24 cellular contexts compared by ENCODE assay signal in the genomic region with DNA sequence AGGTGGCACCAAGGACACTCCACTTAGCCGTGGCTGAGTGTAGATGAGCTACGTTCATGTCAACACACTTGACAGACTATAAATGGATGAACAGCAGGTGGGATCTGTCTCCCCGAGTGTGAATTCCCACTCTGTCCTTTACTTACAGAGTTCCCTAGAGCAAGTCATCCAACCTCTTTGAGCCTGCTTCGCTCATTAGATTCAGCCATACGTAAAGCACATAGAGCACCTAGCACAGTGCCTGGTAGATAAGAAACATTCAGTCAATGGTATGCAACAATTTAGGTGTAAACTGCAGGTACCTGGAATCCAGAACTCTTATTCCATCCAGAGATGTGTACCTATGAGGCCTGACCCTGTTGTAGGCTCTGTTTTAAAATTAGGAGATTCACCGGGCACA.
DNase-seq lines count a peak whose midpoint lies in the region; ATAC-seq and TF ChIP-seq lines count a peak whose summit lies in the region.
"Had no signal": no experiment of that assay in that cellular context is flagged by ENCODE, and none has a peak within 500 bp of the region (broad histone marks: within the 10 kb centered on the region; RNA-seq: fewer than 3 reads in every experiment).

No MANE protein-coding gene starts in this region.

- no peak for ATAC-seq in activated CD4-positive, alpha-beta T cell treated with anti-CD3 and anti-CD28 coated beads for 36 hours
- ATAC-seq: GM12878 had no signal

- intact Hi-C loops in esophagus muscularis mucosa (cut with DNase I): no loop called here
- intact Hi-C loops in activated CD4-positive, alpha-beta T cell treated with anti-CD3 and anti-CD28 coated beads for 36 hours (cut with DNase I, micrococcal nuclease): no loop called here

- no peak overlapping the region for H3K27ac Mint-ChIP-seq in type B pancreatic cell
- H3K27ac Mint-ChIP-seq in activated CD4-positive, alpha-beta T cell treated with anti-CD3 and anti-CD28 coated beads for 36 hours: no peak overlapping the region
- H3K27ac Mint-ChIP-seq: CD4-positive, alpha-beta memory T cell; CD4-positive, CD25-positive, alpha-beta regulatory T cell; CD8-positive, alpha-beta memory T cell had no signal

- H3K36me3 Mint-ChIP-seq in type B pancreatic cell: no peaks in the 10 kb centered on the region
- no peaks in the 10 kb centered on the region for H3K36me3 Mint-ChIP-seq in activated CD4-positive, alpha-beta T cell treated with anti-CD3 and anti-CD28 coated beads for 36 hours (ENCODE audit: low read depth)
- H3K36me3 Mint-ChIP-seq: CD14-positive monocyte; CD4-positive, alpha-beta memory T cell; CD8-positive, alpha-beta memory T cell had no signal

- CTCF ChIA-PET in activated CD4-positive, alpha-beta T cell treated with anti-CD3 and anti-CD28 coated beads for 36 hours (lab: Charles Lee): no interaction called here

- H3K9me3 ChIP-seq in esophagus muscularis mucosa: peaks cover 0 to 4% (median 0%) of the 10 kb centered on the region in 4 donors
- H3K9me3 ChIP-seq: BE2C had no signal

- DNase-seq in coronary artery (ENCODE audit: low spot score) (peak; percentile 16), esophagus muscularis mucosa (ENCODE audit: extremely low spot score) (peak; percentile 75), type B pancreatic cell (ENCODE audit: extremely low spot score, unreplicated experiment) (peak; percentile 15)
- no peak for DNase-seq in stimulated activated CD4-positive, alpha-beta T cell treated with anti-CD3 and anti-CD28 coated beads, Interleukin-4, amount 100 ng/mL, for 24 hours
- DNase-seq in activated CD4-positive, alpha-beta T cell treated with anti-CD3 and anti-CD28 coated beads for 36 hours: no peak
- DNase-seq in activated CD8-positive, alpha-beta memory T cell treated with anti-CD3 and anti-CD28 coated beads for 24 hours: no peak
- DNase-seq: 8988T; ACHN; BE2C; C1 segment of cervical spinal cord; CD4-positive, alpha-beta memory T cell; CD4-positive, CD25-positive, alpha-beta regulatory T cell; CD8-positive, alpha-beta memory T cell; COR-L47; DMS 273 treated with DMSO at 0.1 percent for 48 hours; DMS153; DMS53; DMS79; DND-41; EL; GDM1 had no signal

- 50% methylated on average over 5 of the region's 6 CpGs for WGBS in esophagus muscularis mucosa

- H3K4me3 ChIP-seq in coronary artery (no peak overlapping the region), esophagus muscularis mucosa (no peak overlapping the region)
- H3K4me3 ChIP-seq: BLaER1, GM12878 had no signal

- H3K27me3 ChIP-seq in esophagus muscularis mucosa: no peaks in the 10 kb centered on the region
- H3K27me3 ChIP-seq: BE2C, BLaER1 had no signal

- H3K4me1 Mint-ChIP-seq in type B pancreatic cell (ENCODE audit: unreplicated experiment): no peaks in the 10 kb centered on the region
- H3K4me1 Mint-ChIP-seq in activated CD4-positive, alpha-beta T cell treated with anti-CD3 and anti-CD28 coated beads for 36 hours: no peaks in the 10 kb centered on the region
- H3K4me1 Mint-ChIP-seq: CD14-positive monocyte; CD4-positive, alpha-beta memory T cell; CD4-positive, CD25-positive, alpha-beta regulatory T cell; CD8-positive, alpha-beta memory T cell had no signal

- H3K36me3 ChIP-seq in esophagus muscularis mucosa: no peaks in the 10 kb centered on the region
- H3K36me3 ChIP-seq: BE2C, BLaER1 had no signal

- H3K27me3 Mint-ChIP-seq in type B pancreatic cell: no peaks in the 10 kb centered on the region
- peaks cover 6% of the 10 kb centered on the region for H3K27me3 Mint-ChIP-seq in activated CD4-positive, alpha-beta T cell treated with anti-CD3 and anti-CD28 coated beads for 36 hours

- POLR2A ChIA-PET in activated CD4-positive, alpha-beta T cell treated with anti-CD3 and anti-CD28 coated beads for 36 hours (lab: Charles Lee): no interaction called here

- TF ChIP-seq EP300 in esophagus muscularis mucosa (IDR thresholded peaks at IDR 0.05): no peak

- H3K9me3 Mint-ChIP-seq in type B pancreatic cell: no peaks in the 10 kb centered on the region
- peaks cover 1% of the 10 kb centered on the region for H3K9me3 Mint-ChIP-seq in activated CD4-positive, alpha-beta T cell treated with anti-CD3 and anti-CD28 coated beads for 36 hours (ENCODE audit: low read depth)

- no peak overlapping the region for H3K27ac ChIP-seq in coronary artery
- no peak overlapping the region for H3K27ac ChIP-seq in esophagus muscularis mucosa (replicated peaks in 1 of 4)
- H3K27ac ChIP-seq: BLaER1 had no signal

- TF ChIP-seq CTCF in coronary artery (IDR thresholded peaks at IDR 0.05): no peak
- TF ChIP-seq CTCF in esophagus muscularis mucosa (IDR thresholded peaks at IDR 0.05): no peak
- TF ChIP-seq CTCF in type B pancreatic cell (conservative IDR thresholded peaks at IDR 0.05): no peak

- TF ChIP-seq POLR2A in esophagus muscularis mucosa (IDR thresholded peaks at IDR 0.05; ENCODE audit: low read depth): no peak

- H3K4me3 Mint-ChIP-seq in type B pancreatic cell: no peak overlapping the region
- H3K4me3 Mint-ChIP-seq in activated CD4-positive, alpha-beta T cell treated with anti-CD3 and anti-CD28 coated beads for 36 hours: no peak overlapping the region
- H3K4me3 Mint-ChIP-seq: CD14-positive monocyte; CD4-positive, alpha-beta memory T cell; CD4-positive, CD25-positive, alpha-beta regulatory T cell; CD8-positive, alpha-beta memory T cell had no signal

- H3K4me1 ChIP-seq in esophagus muscularis mucosa: no peaks in the 10 kb centered on the region
- H3K4me1 ChIP-seq: BE2C, BLaER1 had no signal

Comparison
In these comparisons a context has a peak if more than half of its experiments do, and no peak if none do; other contexts are left out.
1. DNase-seq: peak in coronary artery (single experiment), esophagus muscularis mucosa (single experiment) and type B pancreatic cell (single experiment); none in stimulated activated CD4-positive, alpha-beta T cell treated with anti-CD3 and anti-CD28 coated beads, Interleukin-4, amount 100 ng/mL, for 24 hours (single experiment), activated CD4-positive, alpha-beta T cell treated with anti-CD3 and anti-CD28 coated beads for 36 hours (single experiment) and activated CD8-positive, alpha-beta memory T cell treated with anti-CD3 and anti-CD28 coated beads for 24 hours (single experiment).